ENCODE assay signal across 19 cellular contexts in the genomic region with DNA sequence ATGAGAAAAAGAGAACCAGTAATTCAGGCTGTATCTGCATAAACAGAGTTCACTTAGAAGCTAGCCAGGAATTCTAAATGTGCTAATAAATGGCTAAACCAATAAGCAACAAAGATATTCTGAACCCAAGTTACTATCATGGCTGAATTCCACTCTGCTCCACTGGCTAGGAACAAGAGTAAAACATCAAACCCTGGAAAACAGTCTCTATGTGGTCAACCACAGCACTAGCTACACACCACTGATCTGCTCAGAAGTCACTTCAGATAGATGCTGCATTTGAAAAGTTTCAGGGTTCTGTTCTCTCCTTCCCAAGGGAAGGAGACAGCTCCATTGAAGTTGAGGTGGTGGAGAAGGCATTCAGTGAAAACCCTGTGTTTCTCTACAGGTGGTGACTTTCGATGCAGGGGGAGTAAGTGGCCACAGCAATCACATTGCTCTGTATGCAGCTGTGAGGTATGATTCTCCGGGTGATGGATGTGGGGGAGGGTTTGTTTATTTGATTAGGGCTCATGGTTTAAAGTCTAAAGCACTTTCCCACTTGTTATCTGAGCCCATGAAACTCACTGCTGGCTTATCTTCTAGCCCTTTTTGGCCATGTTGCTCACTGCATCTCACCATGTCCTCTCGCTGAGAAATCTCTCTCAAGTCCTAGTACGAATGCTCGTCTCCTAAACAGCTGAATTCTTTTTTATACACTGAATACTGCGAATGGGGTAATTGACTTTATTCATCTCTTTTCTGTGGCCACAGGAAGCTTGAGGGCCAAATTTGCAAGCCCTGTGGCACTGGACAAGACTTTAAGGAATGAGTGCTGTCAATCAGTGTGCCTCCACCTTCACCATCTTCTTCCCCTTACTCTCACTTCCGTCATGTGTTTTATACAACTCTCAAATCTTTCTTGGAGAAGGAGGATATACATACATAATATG. TPM values are rescaled to one million over a fixed set of nuclear protein-coding genes. Genes with fewer than 3 reads are reported as not detected.
DNase-seq lines count a peak whose midpoint lies in the region; ATAC-seq, FAIRE-seq and TF ChIP-seq lines count a peak whose summit lies in the region.
"Had no signal": no experiment of that assay in that cellular context is flagged by ENCODE, and none has a peak within 500 bp of the region (broad histone marks: within the 10 kb centered on the region; RNA-seq: fewer than 3 reads in every experiment).

No MANE protein-coding gene starts in this region.

- no peak for TF ChIP-seq RAD21 in K562 (CRISPR knock-in tag; conservative IDR thresholded peaks at IDR 0.05 in 1 of 2, IDR thresholded peaks at IDR 0.05 in 1 of 2)

- no peak overlapping the region for H4K91ac ChIP-seq in H9 (ENCODE audit: insufficient read length, low read depth, low read length)

- 0 out of 3 replicates have a peak overlapping the region, but pooled peaks have one; percentile 4 for H3K27ac ChIP-seq in K562 (ENCODE audit: extremely low read depth, low read depth, low read length)
- H3K27ac ChIP-seq in right lobe of liver: peak overlapping the region; percentile 24 to 84 (median 81)
- no peak overlapping the region for H3K27ac ChIP-seq in H9 (ENCODE audit: insufficient read length, low read depth, low read length)
- H3K27ac ChIP-seq in transverse colon: peak overlapping the region in 1 of 4 donors; percentile 38
- H3K27ac ChIP-seq: thoracic aorta, VCaP had no signal

- 3% methylated on average over 7 of the region's 7 CpGs for WGBS in K562 (ENCODE audit: insufficient coverage, low coverage, missing lambda C conversion rate)
- WGBS in right lobe of liver (ENCODE audit: insufficient coverage, low coverage, low lambda C conversion rate, missing lambda C conversion rate): 43% methylated on average over 7 of the region's 7 CpGs
- no CpG with 5 or more reads among the region's 7 CpGs for WGBS in H9 (ENCODE audit: extremely low coverage, insufficient read length, low lambda C conversion rate)
- 66 to 77% methylated on average over 6 to 7 of the region's 7 CpGs for WGBS in transverse colon (ENCODE audit: low coverage in 1 of 2), 2 donors

- ATAC-seq in K562: peak; percentile 91
- ATAC-seq in right lobe of liver: peak; percentile 96 to 97 (median 96)
- ATAC-seq: GM12878, left ventricle myocardium superior, natural killer cell had no signal

- H3K56ac ChIP-seq in H9 (ENCODE audit: insufficient read length, low read depth, low read length): no peak overlapping the region

- H2BK12ac ChIP-seq in H9 (ENCODE audit: insufficient read length, low read depth, low read length): no peak overlapping the region

- no peaks in the 10 kb centered on the region for H3K36me3 ChIP-seq in K562 (ENCODE audit: control insufficient read depth, insufficient read depth, low read length)
- no peaks in the 10 kb centered on the region for H3K36me3 ChIP-seq in right lobe of liver
- no peaks in the 10 kb centered on the region for H3K36me3 ChIP-seq in transverse colon

- no peak overlapping the region for H2BK20ac ChIP-seq in H9 (ENCODE audit: low read depth, low read length, poor library complexity, severe bottlenecking)

- in situ Hi-C loops in K562 (cut with MboI) (no loop called here), transverse colon (cut with MboI; ENCODE audit: low pct_ligation_motif_present in 1 of 4, low pct_unique_long_range_greater_than_20kb in 1 of 4, low sequenced_read_pairs in 3 of 4) (no loop called here)

- H2BK120ac ChIP-seq in H9 (ENCODE audit: low read depth, low read length, poor library complexity, severe bottlenecking): no peak overlapping the region

- H3K79me2 ChIP-seq in K562 (ENCODE audit: control insufficient read depth, insufficient read depth, low read length) (no peaks in the 10 kb centered on the region), H9 (ENCODE audit: insufficient read depth, low read length) (no peaks in the 10 kb centered on the region)

- peak; percentile 96 for FAIRE-seq in K562 (lab: Jason Lieb, UNC)
- FAIRE-seq: GM12878, H54 had no signal

- H2AFZ ChIP-seq in K562 (ENCODE audit: low read depth, low read length): no peak overlapping the region
- no peak overlapping the region for H2AFZ ChIP-seq in H9 (ENCODE audit: low read length)

- H2BK15ac ChIP-seq in H9 (ENCODE audit: low read depth, low read length): no peak overlapping the region

- CTCF ChIA-PET in K562 (lab: Yijun Ruan, JAX; ENCODE audit: low intra/inter-chr PET ratio): no interaction called here

- H4K5ac ChIP-seq in H9 (ENCODE audit: insufficient read length, low read depth, low read length): no peak overlapping the region

- no peak overlapping the region for H3K4ac ChIP-seq in H9 (ENCODE audit: low read depth, low read length)

- H3K79me1 ChIP-seq in H9 (ENCODE audit: insufficient read depth, low read depth, low read length, poor library complexity, severe bottlenecking): no peaks in the 10 kb centered on the region

- H3K4me2 ChIP-seq in K562 (ENCODE audit: insufficient read depth, low read length): peak overlapping the region; percentile 20; the same call in 1 of the 2 replicates
- no peak overlapping the region for H3K4me2 ChIP-seq in H9 (ENCODE audit: insufficient read depth, insufficient read length, low read length)

- peak; percentile 41 for DNase-seq in AG08396 (ENCODE audit: low spot score)
- peak; percentile 90 for DNase-seq in HuH-7 (ENCODE audit: low spot score)
- peak; percentile 59 to 78 (median 69) for DNase-seq in K562 (ENCODE audit: extremely low read depth in 1 of 4, low spot score in 3 of 4)
- peak in 1 of 3 donors; percentile 71 for DNase-seq in right lobe of liver
- DNase-seq in H9: no peak
- DNase-seq in medulla oblongata (ENCODE audit: extremely low spot score): no peak
- no peak for DNase-seq in islet precursor cell
- DNase-seq in transverse colon: no peak
- DNase-seq: activated effector memory CD4-positive, alpha-beta T cell treated with anti-CD3 and anti-CD28 coated beads, Interleukin-2, amount 50 U/mL, for 16 hours; hypothalamus; left ventricle myocardium superior; natural killer cell; NCI-H1048; NCI-H2171 treated with DMSO at 0.1 percent for 48 hours had no signal

- no peak overlapping the region for H2BK5ac ChIP-seq in H9 (ENCODE audit: insufficient read length, low read length)

- H3T11ph ChIP-seq in H9 (ENCODE audit: low read length): no peak overlapping the region

- H3K9me3 Mint-ChIP-seq in H9: peaks cover 9 to 14% of the 10 kb centered on the region in 2 experiments
- H3K9me3 Mint-ChIP-seq: natural killer cell had no signal

- H3K18ac ChIP-seq in H9 (ENCODE audit: insufficient read length, low read depth, low read length): no peak overlapping the region

- no peak overlapping the region for H3K27ac Mint-ChIP-seq in H9
- H3K27ac Mint-ChIP-seq: brain, natural killer cell had no signal

- no peak overlapping the region for H3K9ac ChIP-seq in K562 (ENCODE audit: insufficient read depth in 1 of 2, low read depth in 2 of 2, low read length in 2 of 2)
- H3K9ac ChIP-seq in H9 (ENCODE audit: extremely low read depth, insufficient read length, low read length): no peak overlapping the region

- no peak overlapping the region for H3K4me3 Mint-ChIP-seq in H9
- H3K4me3 Mint-ChIP-seq: brain, natural killer cell had no signal

- H3K4me1 Mint-ChIP-seq in H9: no peaks in the 10 kb centered on the region
- H3K4me1 Mint-ChIP-seq: brain had no signal

- no peaks in the 10 kb centered on the region for H3K27me3 Mint-ChIP-seq in H9 (ENCODE audit: low read depth)
- H3K27me3 Mint-ChIP-seq: brain had no signal

- H3K27me3 ChIP-seq in K562 (ENCODE audit: control insufficient read depth in 2 of 2, insufficient read depth in 2 of 2, low read length in 2 of 2): no peaks in the 10 kb centered on the region
- no peaks in the 10 kb centered on the region for H3K27me3 ChIP-seq in right lobe of liver
- no peaks in the 10 kb centered on the region for H3K27me3 ChIP-seq in H9 (ENCODE audit: insufficient read depth, low read length)
- H3K27me3 ChIP-seq in transverse colon: no peaks in the 10 kb centered on the region

- H3K4me1 ChIP-seq in K562 (replicated peaks in 1 of 2; ENCODE audit: control insufficient read depth in 2 of 2, insufficient read depth in 2 of 2, low read length in 2 of 2) (peaks cover 0 to 14% of the 10 kb centered on the region in 2 experiments; a peak in 3 of 5 replicates), right lobe of liver (peaks cover 0 to 13% (median 6%) of the 10 kb centered on the region in 4 donors), H9 (ENCODE audit: insufficient read depth, low read length) (no peaks in the 10 kb centered on the region), transverse colon (peaks cover 0 to 10% (median 7%) of the 10 kb centered on the region in 4 donors)

- no peak overlapping the region for H3K23ac ChIP-seq in H9 (ENCODE audit: insufficient read length, low read depth, low read length)

- TF ChIP-seq POLR2A in K562 (conservative IDR thresholded peaks at IDR 0.05): no peak
- TF ChIP-seq POLR2A in right lobe of liver (IDR thresholded peaks at IDR 0.05): peak; percentile 59
- no peak for TF ChIP-seq POLR2A in transverse colon (IDR thresholded peaks at IDR 0.05)

- no peak overlapping the region for H2AK5ac ChIP-seq in H9 (ENCODE audit: insufficient read length, low read length)

- H4K8ac ChIP-seq in H9 (replicated peaks; ENCODE audit: insufficient read length, low read depth, low read length): no peak overlapping the region

- POLR2A ChIA-PET in K562 (lab: Yijun Ruan, JAX): interaction anchor here (0.6 to 1.9 kb wide), 9 partner anchors 10 to 69 kb away, joined by 3 to 5 read pairs (median 3); partner anchors contain the start of genes CENPV and UBB

- H3K23me2 ChIP-seq in H9 (ENCODE audit: insufficient read length, low read depth, low read length, poor library complexity, severe bottlenecking): no peaks in the 10 kb centered on the region

- H3K9me3 ChIP-seq in K562 (replicated peaks; ENCODE audit: control insufficient read depth, insufficient read depth, low read depth, low read length): no peaks in the 10 kb centered on the region
- no peaks in the 10 kb centered on the region for H3K9me3 ChIP-seq in right lobe of liver
- no peaks in the 10 kb centered on the region for H3K9me3 ChIP-seq in H9 (ENCODE audit: control insufficient read depth, low read depth, low read length)
- H3K9me3 ChIP-seq in transverse colon: no peaks in the 10 kb centered on the region
- H3K9me3 ChIP-seq: thoracic aorta had no signal

- TF ChIP-seq CTCF in K562 (IDR thresholded peaks at IDR 0.05 in 2 of 3, conservative IDR thresholded peaks at IDR 0.05 in 1 of 3; ENCODE audit: insufficient read depth in 2 of 3, low read depth in 1 of 3, low read length in 3 of 3) (no peak), right lobe of liver (IDR thresholded peaks at IDR 0.05) (no peak), H9 (conservative IDR thresholded peaks at IDR 0.05) (no peak), transverse colon (IDR thresholded peaks at IDR 0.05) (no peak)

- intact Hi-C loops in K562 (cut with micrococcal nuclease) (no loop called here), right lobe of liver (cut with DNase I) (no loop called here), transverse colon (cut with DNase I; ENCODE audit: low total_unique reads) (no loop called here)

- H4K20me1 ChIP-seq in K562 (replicated peaks; ENCODE audit: control insufficient read depth, insufficient read depth, low read length): peaks cover 14% of the 10 kb centered on the region
- no peaks in the 10 kb centered on the region for H4K20me1 ChIP-seq in H9 (ENCODE audit: control insufficient read depth, insufficient read depth, insufficient read length)

- TF ChIP-seq EP300 in K562 (IDR thresholded peaks at IDR 0.05; ENCODE audit: low read length) (peak; percentile 71), transverse colon (IDR thresholded peaks at IDR 0.05; ENCODE audit: low read depth) (no peak)

- no peak overlapping the region for H3K14ac ChIP-seq in H9 (ENCODE audit: insufficient read depth, low read length)

- BruUV-seq in K562 (replicated peaks; lab: Mats Ljungman, UMichigan): no TSS peak

- H3K4me3 ChIP-seq in K562 (no peak overlapping the region), right lobe of liver (no peak overlapping the region), transverse colon (no peak overlapping the region)
- H3K4me3 ChIP-seq: GM12878, thoracic aorta had no signal

- no peaks in the 10 kb centered on the region for H3K9me1 ChIP-seq in K562 (ENCODE audit: control insufficient read depth, insufficient read depth, low read length)

- H3K36me3 Mint-ChIP-seq in H9 (ENCODE audit: insufficient read depth in 1 of 3, low read depth in 3 of 3): peaks cover 20 to 40% (median 28%) of the 10 kb centered on the region in 3 experiments
- H3K36me3 Mint-ChIP-seq: natural killer cell had no signal

RNA-seq across cellular contexts. Expression of gene CENPV, which starts 39.8 kb away (rescaled TPM):
- total RNA-seq in K562 (2011; cell fraction: chromatin; rRNA removed; ENCODE audit: low replicate concordance): 56.5 and 86.7 TPM in 2 replicates
- total RNA-seq in K562 (2011; cell fraction: nucleolus; rRNA removed): 65.5 and 66.5 TPM in 2 replicates
- 76.8 and 103 TPM in 2 replicates for total RNA-seq in K562 (2011; cell fraction: nucleoplasm; rRNA removed)
- total RNA-seq in K562 (2014; rRNA removed) (90.9 and 131 TPM in 2 replicates), K562 (2014; rRNA removed; fragmentation: Illumina TruSeq; extraction: Trizol) (89.6 and 95.5 TPM in 2 replicates), K562 (2015; rRNA removed; fragmentation: Illumina TruSeq; extraction: Trizol) (67.4 and 75.0 TPM in 2 replicates), K562 (2021) (86.1 and 89.1 TPM in 2 replicates), right lobe of liver (10 to 100 TPM; 19.8 to 34.5 (median 24.8) TPM), H9 (2021) (196 and 200 TPM in 2 replicates), transverse colon (100 to 1,000 TPM in 1 of 4 donors, 10 to 100 TPM in 3; 27.0 to 156 (median 57.1) TPM)
- polyA plus RNA-seq in K562 (2011; rRNA removed) (112 and 128 TPM in 2 replicates), K562 (2014; fragmentation: Illumina TruSeq; extraction: Trizol) (89.3 and 96.6 TPM in 2 replicates), K562 (2014; fragmentation: Nextera tagmentation; extraction: Ambion mirVana) (10 to 100 TPM; 17.8 to 25.8 TPM), K562 (2014; rRNA removed) (91.8 and 100 TPM in 2 replicates)
- polyA plus RNA-seq in K562 (2011; cell fraction: cytosol; rRNA removed): 115 and 125 TPM in 2 replicates
- 114 and 127 TPM in 2 replicates for polyA plus RNA-seq in K562 (2011; cell fraction: nucleus; rRNA removed)
- polyA plus RNA-seq in K562 (2012): 64.4 and 69.3 TPM in 2 replicates
- polyA minus RNA-seq in K562 (2011; rRNA and poly(A)+ RNA removed): 53.0 and 61.8 TPM in 2 replicates
- polyA minus RNA-seq in K562 (2011; cell fraction: cytosol; rRNA and poly(A)+ RNA removed): 24.5 and 25.6 TPM in 2 replicates
- 17.9 and 22.4 TPM in 2 replicates for polyA minus RNA-seq in K562 (2011; cell fraction: nucleus; rRNA and poly(A)+ RNA removed)

Comparison
In these comparisons a context has a peak if more than half of its experiments do, and no peak if none do; other contexts are left out.
1. DNase-seq: peak in AG08396 (single experiment), HuH-7 (single experiment) and K562 (4 of 4); none in H9 (single experiment), medulla oblongata (single experiment), islet precursor cell (single experiment) and transverse colon (single experiment).